ENCODE assay signal across 11 cellular contexts in the genomic region with DNA sequence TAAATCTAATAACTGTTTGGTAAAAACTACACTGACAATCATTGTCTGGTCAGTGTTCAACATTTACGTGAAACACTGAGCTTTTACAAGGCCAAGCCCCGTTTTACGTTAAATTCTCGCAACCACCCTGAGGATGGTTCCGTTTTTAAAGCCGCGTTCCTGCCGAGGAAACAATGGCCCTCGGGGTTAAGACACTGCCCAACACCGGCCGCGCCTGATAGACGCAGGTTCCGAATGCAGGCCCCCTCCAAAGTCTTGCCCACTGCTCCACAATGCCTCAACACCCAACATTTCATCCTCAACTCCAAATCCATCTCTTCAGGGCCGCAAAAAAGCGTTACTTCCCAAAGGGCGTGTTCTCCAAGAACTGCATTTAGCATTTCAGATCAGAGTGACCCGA. TPM values are rescaled to one million over a fixed set of nuclear protein-coding genes. Genes with fewer than 3 reads are reported as not detected.
DNase-seq lines count a peak whose midpoint lies in the region; ATAC-seq and TF ChIP-seq lines count a peak whose summit lies in the region.
"Had no signal": no experiment of that assay in that cellular context is flagged by ENCODE, and none has a peak within 500 bp of the region (broad histone marks: within the 10 kb centered on the region; RNA-seq: fewer than 3 reads in every experiment).

No MANE protein-coding gene starts in this region.

- H3K27me3 ChIP-seq in DND-41 (ENCODE audit: insufficient read depth, low read length, poor library complexity) (no peaks in the 10 kb centered on the region), parathyroid adenoma (ENCODE audit: control insufficient read depth, insufficient read depth, low read length) (no peaks in the 10 kb centered on the region)

- H2AFZ ChIP-seq in DND-41 (ENCODE audit: low read depth, low read length) (peak overlapping the region; percentile 85; the same call in 1 of the 2 replicates), parathyroid adenoma (peak overlapping the region; percentile 97)

- H3K36me3 ChIP-seq in DND-41 (ENCODE audit: insufficient read depth, low read length), result peaks cover 28% of the 10 kb centered on the region
- no peaks in the 10 kb centered on the region for H3K36me3 ChIP-seq in parathyroid adenoma (ENCODE audit: control insufficient read depth, insufficient read depth, low read length)

- H3K27ac ChIP-seq in DND-41 (ENCODE audit: low read length), result no peak overlapping the region
- no peak overlapping the region for H3K27ac ChIP-seq in parathyroid adenoma

- ATAC-seq in DND-41 (ENCODE audit: insufficient read depth, low read depth), result no peak
- ATAC-seq in GM18520 (IDR thresholded peaks at IDR 0.05; ENCODE audit: unreplicated experiment), result no peak

- H3K4me1 ChIP-seq in DND-41 (ENCODE audit: insufficient read depth, low read length) (peaks cover 36% of the 10 kb centered on the region), parathyroid adenoma (peaks cover 6% of the 10 kb centered on the region)

- H3K9me3 ChIP-seq in DND-41 (ENCODE audit: insufficient read depth, low read length, severe bottlenecking), result no peaks in the 10 kb centered on the region
- H3K9me3 ChIP-seq in parathyroid adenoma (ENCODE audit: control insufficient read depth, low read length), result no peaks in the 10 kb centered on the region

- H3K4me2 ChIP-seq in DND-41 (ENCODE audit: insufficient read depth, low read length), result peak overlapping the region; percentile 71
- no peak overlapping the region for H3K4me2 ChIP-seq in parathyroid adenoma (ENCODE audit: low read length)

- no peak for TF ChIP-seq CTCF in DND-41 (IDR thresholded peaks at IDR 0.05; ENCODE audit: borderline replicate concordance, extremely low read depth, low read length, poor library complexity, severe bottlenecking)
- no peak for TF ChIP-seq CTCF in epithelial cell of proximal tubule (conservative IDR thresholded peaks at IDR 0.05; ENCODE audit: low read depth, low read length)
- TF ChIP-seq CTCF in parathyroid adenoma (IDR thresholded peaks at IDR 0.05), result no peak

- no peak for DNase-seq in DND-41
- peak; percentile 23 for DNase-seq in NCI-H2227 treated with DMSO at 0.1 percent for 48 hours (lab: John Stamatoyannopoulos, UW)
- DNase-seq in epithelial cell of proximal tubule (ENCODE audit: low read depth), result no peak
- DNase-seq in hippocampal formation (lab: John Stamatoyannopoulos, UW), result no peak
- no peak for DNase-seq in activated CD8-positive, alpha-beta memory T cell treated with anti-CD3 and anti-CD28 coated beads, Interleukin-2, amount 50 U/mL, for 48 hours
- no peak for DNase-seq in NCI-H128 (lab: John Stamatoyannopoulos, UW; ENCODE audit: unreplicated experiment)
- DNase-seq: activated gamma-delta T cell, KG1, NCI-H526 treated with DMSO at 0.1 percent for 48 hours had no signal

- H3K4me3 ChIP-seq in DND-41 (ENCODE audit: low read depth in 1 of 2, low read length in 2 of 2), result no peak overlapping the region
- peak overlapping the region; percentile 69 for H3K4me3 ChIP-seq in epithelial cell of proximal tubule (ENCODE audit: low read depth, low read length)
- peak overlapping the region; percentile 86 for H3K4me3 ChIP-seq in parathyroid adenoma (ENCODE audit: low read depth, low read length)

- peaks cover 25% of the 10 kb centered on the region; the same call in 1 of the 2 replicates for H4K20me1 ChIP-seq in DND-41 (ENCODE audit: insufficient read depth, low read length)

- peaks cover 41% of the 10 kb centered on the region for H3K79me2 ChIP-seq in DND-41 (ENCODE audit: insufficient read depth, low read length)
- peaks cover 14% of the 10 kb centered on the region for H3K79me2 ChIP-seq in parathyroid adenoma

- no peak overlapping the region for H3K9ac ChIP-seq in DND-41 (ENCODE audit: low read depth, low read length)
- H3K9ac ChIP-seq in parathyroid adenoma, result no peak overlapping the region

RNA-seq across cellular contexts. Expression of a gene that starts 1.0 kb away (rescaled TPM):
- 36.5 and 37.2 TPM in 2 replicates for total RNA-seq in epithelial cell of proximal tubule

Comparison
In these comparisons a context has a peak if more than half of its experiments do, and no peak if none do; other contexts are left out.
1. H3K4me3 ChIP-seq: peak in epithelial cell of proximal tubule (single experiment) and parathyroid adenoma (single experiment); none in DND-41 (0 of 2).